12 cellular contexts compared by ENCODE assay signal in genomic region chr20:20210943-20211273, GRCh38.
DNase-seq lines count a peak whose midpoint lies in the region; ATAC-seq and TF ChIP-seq lines count a peak whose summit lies in the region.
"Had no signal": no experiment of that assay in that cellular context is flagged by ENCODE, and none has a peak within 500 bp of the region (broad histone marks: within the 10 kb centered on the region; RNA-seq: fewer than 3 reads in every experiment).

No MANE protein-coding gene starts in this region.

- no peaks in the 10 kb centered on the region for H3K36me3 Mint-ChIP-seq in natural killer cell
- no peaks in the 10 kb centered on the region for H3K36me3 Mint-ChIP-seq in natural killer cell treated with Interleukin-12 subunit alpha and Interleukin-12 subunit beta and Interleukin-15 and Interleukin-18, amount 100 ng/mL, for 72 hours
- H3K36me3 Mint-ChIP-seq in T-cell = no peaks in the 10 kb centered on the region
- H3K36me3 Mint-ChIP-seq: CD8-positive, alpha-beta memory T cell had no signal

- H3K4me1 Mint-ChIP-seq in natural killer cell (peaks cover 60 to 61% of the 10 kb centered on the region in 2 donors), T-cell (no peaks in the 10 kb centered on the region)
- peaks cover 52 to 62% of the 10 kb centered on the region in 2 donors for H3K4me1 Mint-ChIP-seq in natural killer cell treated with Interleukin-12 subunit alpha and Interleukin-12 subunit beta and Interleukin-15 and Interleukin-18, amount 100 ng/mL, for 72 hours (ENCODE audit: low read depth in 2 of 2)

- H3K9me3 ChIP-seq in colonic mucosa (no peaks in the 10 kb centered on the region), mucosa of descending colon (no peaks in the 10 kb centered on the region)
- H3K9me3 ChIP-seq: Peyer's patch had no signal

- no peak overlapping the region for H3K9ac ChIP-seq in colonic mucosa (ENCODE audit: low read depth in 2 of 2, low read length in 2 of 2)
- H3K9ac ChIP-seq: GM23248 had no signal

- no peaks in the 10 kb centered on the region for H3K27me3 Mint-ChIP-seq in natural killer cell (ENCODE audit: low read depth in 2 of 2)
- no peaks in the 10 kb centered on the region for H3K27me3 Mint-ChIP-seq in natural killer cell treated with Interleukin-12 subunit alpha and Interleukin-12 subunit beta and Interleukin-15 and Interleukin-18, amount 100 ng/mL, for 72 hours
- H3K27me3 Mint-ChIP-seq in T-cell = peaks cover 17 to 20% of the 10 kb centered on the region in 2 donors

- DNase-seq in natural killer cell (no peak), colonic mucosa (peak; percentile 54), mucosa of descending colon (peak in 2 of 3 donors; percentile 34 to 45), T-cell (no peak), GOT3 (lab: John Stamatoyannopoulos, UW) (no peak)
- no peak for DNase-seq in natural killer cell treated with Interleukin-12 subunit alpha and Interleukin-12 subunit beta and Interleukin-15 and Interleukin-18, amount 100 ng/mL, for 72 hours (ENCODE audit: low spot score)
- no peak for DNase-seq in activated naive CD4-positive, alpha-beta T cell treated with anti-CD3 and anti-CD28 coated beads, Interleukin-2, amount 50 U/mL, for 16 hours
- DNase-seq: CD8-positive, alpha-beta memory T cell; DND-41; GDM1; Peyer's patch had no signal

- no peaks in the 10 kb centered on the region for H3K27me3 ChIP-seq in colonic mucosa
- H3K27me3 ChIP-seq: Peyer's patch had no signal

- POLR2A ChIA-PET in T-cell (lab: Charles Lee) = no interaction called here

- CTCF ChIA-PET in T-cell (lab: Charles Lee) = no interaction called here

- H3K4me3 ChIP-seq in colonic mucosa (no peak overlapping the region), mucosa of descending colon (no peak overlapping the region)
- H3K4me3 ChIP-seq: GM23248, Peyer's patch had no signal

- H3K27ac ChIP-seq in colonic mucosa = peak overlapping the region; percentile 6
- H3K27ac ChIP-seq: GM23248, Peyer's patch had no signal

- H3K9me3 Mint-ChIP-seq in natural killer cell (no peaks in the 10 kb centered on the region), T-cell (no peaks in the 10 kb centered on the region)
- no peaks in the 10 kb centered on the region for H3K9me3 Mint-ChIP-seq in natural killer cell treated with Interleukin-12 subunit alpha and Interleukin-12 subunit beta and Interleukin-15 and Interleukin-18, amount 100 ng/mL, for 72 hours
- H3K9me3 Mint-ChIP-seq: CD8-positive, alpha-beta memory T cell had no signal

- H3K36me3 ChIP-seq in colonic mucosa = no peaks in the 10 kb centered on the region
- no peaks in the 10 kb centered on the region for H3K36me3 ChIP-seq in mucosa of descending colon (ENCODE audit: low read depth)
- H3K36me3 ChIP-seq: Peyer's patch had no signal

- ATAC-seq in natural killer cell (no peak), mucosa of descending colon (no peak), T-cell (replicated peaks in 1 of 4) (no peak)
- ATAC-seq in natural killer cell treated with Interleukin-12 subunit alpha and Interleukin-12 subunit beta and Interleukin-15 and Interleukin-18, amount 100 ng/mL, for 72 hours = no peak

- H3K27ac Mint-ChIP-seq in natural killer cell (peak overlapping the region; percentile 11 to 93), T-cell (no peak overlapping the region)
- H3K27ac Mint-ChIP-seq in natural killer cell treated with Interleukin-12 subunit alpha and Interleukin-12 subunit beta and Interleukin-15 and Interleukin-18, amount 100 ng/mL, for 72 hours = peak overlapping the region in 1 of 2 donors; percentile 62
- H3K27ac Mint-ChIP-seq: CD8-positive, alpha-beta memory T cell had no signal

- intact Hi-C loops in natural killer cell (cut with micrococcal nuclease) (loop anchor here (10.0 kb wide), 3 partner anchors 154 to 504 kb away; partner anchors contain the start of genes INSM1 and RALGAPA2), colonic mucosa (cut with DNase I) (no loop called here), mucosa of descending colon (cut with DNase I, micrococcal nuclease) (no loop called here)

- H3K4me1 ChIP-seq in colonic mucosa (peaks cover 7% of the 10 kb centered on the region), mucosa of descending colon (ENCODE audit: low read depth) (peaks cover 13% of the 10 kb centered on the region)
- H3K4me1 ChIP-seq: Peyer's patch had no signal

- no peak for TF ChIP-seq CTCF in natural killer cell (IDR thresholded peaks at IDR 0.05)
- no peak for TF ChIP-seq CTCF in colonic mucosa (IDR thresholded peaks at IDR 0.05)
- no peak for TF ChIP-seq CTCF in mucosa of descending colon (IDR thresholded peaks at IDR 0.05)

- H3K4me3 Mint-ChIP-seq in natural killer cell = no peak overlapping the region
- H3K4me3 Mint-ChIP-seq in natural killer cell treated with Interleukin-12 subunit alpha and Interleukin-12 subunit beta and Interleukin-15 and Interleukin-18, amount 100 ng/mL, for 72 hours = no peak overlapping the region
- no peak overlapping the region for H3K4me3 Mint-ChIP-seq in T-cell
- H3K4me3 Mint-ChIP-seq: CD8-positive, alpha-beta memory T cell had no signal

Comparison
In these comparisons a context has a peak if more than half of its experiments do, and no peak if none do; other contexts are left out.
1. DNase-seq: peak in colonic mucosa (single experiment) and mucosa of descending colon (2 of 3); none in natural killer cell (single experiment), natural killer cell treated with Interleukin-12 subunit alpha and Interleukin-12 subunit beta and Interleukin-15 and Interleukin-18, amount 100 ng/mL, for 72 hours (single experiment), T-cell (0 of 34), GOT3 (single experiment) and activated naive CD4-positive, alpha-beta T cell treated with anti-CD3 and anti-CD28 coated beads, Interleukin-2, amount 50 U/mL, for 16 hours (single experiment).
2. H3K27ac Mint-ChIP-seq: peak in natural killer cell (2 of 2); none in T-cell (0 of 2).